In the genomic region with DNA sequence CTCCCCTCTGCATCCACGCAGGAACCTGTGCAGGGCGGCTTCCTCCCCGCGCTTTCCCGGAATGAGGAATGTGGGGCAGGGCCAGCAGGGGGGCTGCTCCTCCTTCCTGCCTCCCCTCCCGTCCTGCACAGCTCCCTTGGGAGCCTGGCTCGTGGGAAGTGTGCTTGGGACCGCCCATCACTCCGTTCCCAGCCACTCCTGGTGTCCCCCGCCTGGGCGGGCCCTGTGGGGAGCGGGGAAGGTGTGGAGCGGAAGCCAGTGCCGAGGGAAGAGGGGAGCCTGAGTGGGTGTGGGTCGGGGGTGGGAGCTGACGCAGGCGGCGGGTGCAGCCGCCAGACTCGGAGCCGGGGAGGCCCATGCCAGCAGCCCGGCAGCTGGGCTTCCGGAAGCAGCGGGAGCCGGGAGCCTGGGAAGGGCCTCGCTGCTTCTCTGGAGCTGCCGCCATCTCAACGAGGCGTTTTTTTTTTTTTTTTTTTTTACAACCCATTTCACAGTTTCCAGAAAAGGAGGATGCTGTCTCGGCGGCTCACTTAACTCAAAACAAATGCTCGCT, we compare ENCODE assay signal across 8 cellular contexts. TPM values are rescaled to one million over a fixed set of nuclear protein-coding genes. Genes with fewer than 3 reads are reported as not detected.
A peak's percentile ranks its signal among the peaks of the same experiment; 100 is the strongest.
DNase-seq lines count a peak whose midpoint lies in the region; ATAC-seq lines count a peak whose summit lies in the region.

No MANE protein-coding gene starts in this region.

- peak; percentile 84 to 87 for DNase-seq in NCI-H2081 (lab: John Stamatoyannopoulos, UW)
- DNase-seq in NCI-H2081 treated with DMSO at 0.1 percent for 48 hours (lab: John Stamatoyannopoulos, UW): no peak
- DNase-seq in T1000 (lab: John Stamatoyannopoulos, UW): peak; percentile 96
- peak; percentile 93 for DNase-seq in Right ventricle myocardium inferior (ENCODE audit: missing footprints)
- peak; percentile 81 for DNase-seq in renal cortical epithelial cell (ENCODE audit: low read depth)
- no peak for DNase-seq in activated T-cell treated with anti-CD3 and anti-CD28 coated beads, Interleukin-2, amount 50 U/mL, for 24 hours

- no peak overlapping the region for H3K4me3 Mint-ChIP-seq in activated T-cell treated with anti-CD3 and anti-CD28 coated beads, Interleukin-2, amount 50 U/mL, for 24 hours

- H3K9me3 Mint-ChIP-seq in activated T-cell treated with anti-CD3 and anti-CD28 coated beads, Interleukin-2, amount 50 U/mL, for 24 hours: no peaks in the 10 kb centered on the region

- H3K4me1 Mint-ChIP-seq in activated T-cell treated with anti-CD3 and anti-CD28 coated beads, Interleukin-2, amount 50 U/mL, for 24 hours (ENCODE audit: low read depth): no peaks in the 10 kb centered on the region

- H3K36me3 Mint-ChIP-seq in activated T-cell treated with anti-CD3 and anti-CD28 coated beads, Interleukin-2, amount 50 U/mL, for 24 hours (ENCODE audit: low read depth): no peaks in the 10 kb centered on the region

- peaks cover 8% of the 10 kb centered on the region for H3K27me3 Mint-ChIP-seq in activated T-cell treated with anti-CD3 and anti-CD28 coated beads, Interleukin-2, amount 50 U/mL, for 24 hours

- intact Hi-C loops in Right ventricle myocardium inferior (cut with DNase I): no loop called here

- peak; percentile 82 for ATAC-seq in Right ventricle myocardium inferior
- ATAC-seq in GM19395 (IDR thresholded peaks at IDR 0.05; ENCODE audit: unreplicated experiment): no peak
- ATAC-seq in HG03196 (IDR thresholded peaks at IDR 0.05; ENCODE audit: unreplicated experiment): no peak

- no peak overlapping the region for H3K27ac Mint-ChIP-seq in activated T-cell treated with anti-CD3 and anti-CD28 coated beads, Interleukin-2, amount 50 U/mL, for 24 hours

RNA-seq across cellular contexts. Expression of gene BAHCC1, which starts 24.2 kb away (rescaled TPM):
- total RNA-seq in Right ventricle myocardium inferior (9.9 TPM), renal cortical epithelial cell (0.69 and 13.2 TPM in 2 replicates)

Comparison
In these comparisons a context has a peak if more than half of its experiments do, and no peak if none do; other contexts are left out.
1. DNase-seq: peak in NCI-H2081 (2 of 2), T1000 (single experiment), Right ventricle myocardium inferior (single experiment) and renal cortical epithelial cell (single experiment); none in NCI-H2081 treated with DMSO at 0.1 percent for 48 hours (single experiment) and activated T-cell treated with anti-CD3 and anti-CD28 coated beads, Interleukin-2, amount 50 U/mL, for 24 hours (single experiment).